ENCODE assay signal across 8 cellular contexts in genomic region chr1:234726359-234726836, GRCh38.
DNase-seq lines count a peak whose midpoint lies in the region; ATAC-seq and TF ChIP-seq lines count a peak whose summit lies in the region.

No MANE protein-coding gene starts in this region.

- CTCF ChIA-PET in RWPE1 (lab: Yijun Ruan, JAX): interaction anchor here (0.7 to 1.2 kb wide), 2 partner anchors 212 to 227 kb away, joined by 4 read pairs; no protein-coding TSS in a partner anchor

- intact Hi-C loops in spleen (cut with DNase I; ENCODE audit: low total_unique reads): loop anchor here (10.0 kb wide), 1 partner anchor 118 kb away; no protein-coding TSS in a partner anchor

- no peak overlapping the region for H3K4me3 ChIP-seq in spleen

- TF ChIP-seq CTCF in RWPE1 (conservative IDR thresholded peaks at IDR 0.05; ENCODE audit: low read depth) (no peak), spleen (IDR thresholded peaks at IDR 0.05 in 8 of 11, conservative IDR thresholded peaks at IDR 0.05 in 3 of 11) (no peak)

- DNase-seq in NCI-H1105 treated with DMSO at 0.1 percent for 48 hours (lab: John Stamatoyannopoulos, UW) (peak; percentile 36), NCI-H1105 (lab: John Stamatoyannopoulos, UW) (no peak), RWPE1 (ENCODE audit: low spot score) (peak; percentile 48), fibroblast of peridontal ligament (ENCODE audit: extremely low read depth) (peak; percentile 48), spleen (no peak), hippocampal formation (lab: John Stamatoyannopoulos, UW) (no peak), cerebellar nuclear complex (lab: John Stamatoyannopoulos, UW) (no peak)

- H3K36me3 ChIP-seq in spleen: no peaks in the 10 kb centered on the region

- no peak for TF ChIP-seq POLR2A in spleen (IDR thresholded peaks at IDR 0.05)

- POLR2A ChIA-PET in RWPE1 (lab: Yijun Ruan, JAX; ENCODE audit: low non-redundant PET): interaction anchor here (1.0 kb wide), 1 partner anchor 115 kb away, joined by 5 read pairs; no protein-coding TSS in a partner anchor

- 71 to 89% (median 78%) methylated on average over 12 of the region's 12 CpGs for WGBS in spleen, 5 donors

- H3K27ac ChIP-seq in RWPE1 (peak overlapping the region; percentile 98), spleen (peak overlapping the region; percentile 70 to 96 (median 88))

- no peak for ATAC-seq in GM21360 (IDR thresholded peaks at IDR 0.05; ENCODE audit: unreplicated experiment)

- H3K4me1 ChIP-seq in spleen: peaks cover 54 to 91% (median 76%) of the 10 kb centered on the region in 6 donors

- no peaks in the 10 kb centered on the region for H3K27me3 ChIP-seq in spleen (replicated peaks in 1 of 7)

- H3K9me3 ChIP-seq in spleen: no peaks in the 10 kb centered on the region

Comparison
In these comparisons a context has a peak if more than half of its experiments do, and no peak if none do; other contexts are left out.
1. DNase-seq: peak in NCI-H1105 treated with DMSO at 0.1 percent for 48 hours (single experiment), RWPE1 (single experiment) and fibroblast of peridontal ligament (single experiment); none in NCI-H1105 (single experiment), spleen (single experiment), hippocampal formation (0 of 2) and cerebellar nuclear complex (0 of 2).